Comparison of ENCODE assay signal across 15 cellular contexts in genomic region chr1:15674760-15675159, GRCh38.
"Had no signal": no experiment of that assay in that cellular context is flagged by ENCODE, and none has a peak within 500 bp of the region (broad histone marks: within the 10 kb centered on the region; RNA-seq: fewer than 3 reads in every experiment).

No MANE protein-coding gene starts in this region.

- H3K79me2 ChIP-seq: hepatocyte had no signal

- H3K4me1 ChIP-seq: adrenal gland, colonic mucosa, gastroesophageal sphincter, neural progenitor cell had no signal

- H3K9ac ChIP-seq: neural progenitor cell had no signal

- H3K36me3 Mint-ChIP-seq: neural progenitor cell had no signal

- H3K27ac ChIP-seq: adrenal gland, colonic mucosa, gastroesophageal sphincter, hepatocyte, neural progenitor cell, ovary, WERI-Rb-1 had no signal

- H3K4me3 ChIP-seq: adrenal gland, colonic mucosa, gastroesophageal sphincter, hepatocyte, neural progenitor cell, ovary had no signal

- H3K9me3 ChIP-seq: adrenal gland, colonic mucosa, gastroesophageal sphincter, ovary had no signal

- H3K27ac Mint-ChIP-seq: activated CD4-positive, alpha-beta memory T cell treated with anti-CD3 and anti-CD28 coated beads, Interleukin-2, amount 10 ng/mL, durations not matched to agents 7 days and 5 days; activated CD4-positive, alpha-beta T cell treated with anti-CD3 and anti-CD28 coated beads for 36 hours; mesothelial cell of epicardium; neural progenitor cell; T-helper 2 cell treated with Interferon-gamma antibody and Interleukin-4, amounts not matched to agents 5 μg/mL and 100 μg/mL, for 36 hours had no signal

- H3K36me3 ChIP-seq: adrenal gland, colonic mucosa, gastroesophageal sphincter, neural progenitor cell, ovary, WERI-Rb-1 had no signal

- H3K9me3 Mint-ChIP-seq: activated CD4-positive, alpha-beta memory T cell treated with anti-CD3 and anti-CD28 coated beads, Interleukin-2, amount 10 ng/mL, durations not matched to agents 7 days and 5 days; T-helper 2 cell treated with Interferon-gamma antibody and Interleukin-4, amounts not matched to agents 5 μg/mL and 100 μg/mL, for 36 hours had no signal

- H3K27me3 ChIP-seq: adrenal gland, colonic mucosa, gastroesophageal sphincter, hepatocyte, neural progenitor cell, ovary had no signal

- ATAC-seq: activated CD4-positive, alpha-beta T cell treated with anti-CD3 and anti-CD28 coated beads for 36 hours; gastroesophageal sphincter had no signal

- H2AFZ ChIP-seq: hepatocyte, neural progenitor cell had no signal

- H3K4me2 ChIP-seq: hepatocyte, neural progenitor cell had no signal

- DNase-seq: activated CD4-positive, alpha-beta memory T cell treated with anti-CD3 and anti-CD28 coated beads, Interleukin-2, amount 10 ng/mL, durations not matched to agents 7 days and 5 days; activated CD4-positive, alpha-beta T cell treated with anti-CD3 and anti-CD28 coated beads for 36 hours; activated naive CD4-positive, alpha-beta T cell treated with anti-CD3 and anti-CD28 coated beads, Interleukin-2, amount 50 U/mL, for 16 hours; colonic mucosa; effector CD8-positive, alpha-beta T cell; ovary; retina; small intestine; WERI-Rb-1 had no signal

- H3K4me1 Mint-ChIP-seq: mesothelial cell of epicardium, neural progenitor cell had no signal

- H3K27me3 Mint-ChIP-seq: activated CD4-positive, alpha-beta memory T cell treated with anti-CD3 and anti-CD28 coated beads, Interleukin-2, amount 10 ng/mL, durations not matched to agents 7 days and 5 days; activated CD4-positive, alpha-beta T cell treated with anti-CD3 and anti-CD28 coated beads for 36 hours had no signal

- H3K4me3 Mint-ChIP-seq: activated CD4-positive, alpha-beta memory T cell treated with anti-CD3 and anti-CD28 coated beads, Interleukin-2, amount 10 ng/mL, durations not matched to agents 7 days and 5 days; activated CD4-positive, alpha-beta T cell treated with anti-CD3 and anti-CD28 coated beads for 36 hours; mesothelial cell of epicardium; neural progenitor cell; T-helper 2 cell treated with Interferon-gamma antibody and Interleukin-4, amounts not matched to agents 5 μg/mL and 100 μg/mL, for 36 hours had no signal
